27 cellular contexts compared by ENCODE assay signal in genomic region chr1:101142244-101142643, GRCh38.
"Had no signal": no experiment of that assay in that cellular context is flagged by ENCODE, and none has a peak within 500 bp of the region (broad histone marks: within the 10 kb centered on the region; RNA-seq: fewer than 3 reads in every experiment).

No MANE protein-coding gene starts in this region.

- H3K27ac ChIP-seq: colonic mucosa, esophagus squamous epithelium, heart right ventricle, lower lobe of right lung, ovary, psoas muscle, skin epidermis, thoracic aorta, transverse colon, vagina had no signal

- DNase-seq: colonic mucosa; effector memory CD4-positive, alpha-beta T cell; erythroblast; esophagus squamous epithelium; foreskin melanocyte; glutamatergic neuron; heart right ventricle; hippocampal formation; kidney glomerular epithelial cell; left colon; left ventricle myocardium superior; lower lobe of right lung; naive thymus-derived CD8-positive, alpha-beta T cell; nephron progenitor cell; occipital lobe; ovary; posterior cingulate gyrus; psoas muscle; right cardiac atrium; stimulated activated CD4-positive, alpha-beta T cell treated with anti-CD3 and anti-CD28 coated beads, Interleukin-15, amount 100 ng/mL, for 24 hours; stimulated activated CD4-positive, alpha-beta T cell treated with anti-CD3 and anti-CD28 coated beads, Interleukin-2, amount 100 ng/mL, for 48 hours; stimulated activated naive B cell treated with anti-CD40 and anti-IgM and Interleukin-4, amounts not matched to agents 10 μg/mL and 1 μg/mL and 100 μg/mL, for 72 hours; transverse colon had no signal

- H3K9me3 ChIP-seq: colonic mucosa, esophagus squamous epithelium, heart right ventricle, lower lobe of right lung, ovary, psoas muscle, thoracic aorta, transverse colon, vagina had no signal

- FAIRE-seq: islet of Langerhans had no signal

- H3K27me3 ChIP-seq: colonic mucosa, esophagus squamous epithelium, heart right ventricle, ovary, transverse colon, vagina had no signal

- H3K4me1 ChIP-seq: colonic mucosa, psoas muscle, transverse colon, vagina had no signal

- H3K4me3 ChIP-seq: colonic mucosa, esophagus squamous epithelium, heart right ventricle, lower lobe of right lung, ovary, psoas muscle, skin epidermis, thoracic aorta, transverse colon, vagina had no signal

- ATAC-seq: heart right ventricle; left colon; left ventricle myocardium superior; lower lobe of right lung; naive thymus-derived CD8-positive, alpha-beta T cell; psoas muscle; right cardiac atrium; stimulated activated naive B cell treated with anti-CD40 and anti-IgM and Interleukin-4, amounts not matched to agents 10 μg/mL and 1 μg/mL and 100 μg/mL, for 72 hours had no signal

- H3K36me3 ChIP-seq: colonic mucosa, esophagus squamous epithelium, heart right ventricle, lower lobe of right lung, ovary, thoracic aorta, transverse colon, vagina had no signal
